2 cellular contexts compared by ENCODE assay signal in the genomic region with DNA sequence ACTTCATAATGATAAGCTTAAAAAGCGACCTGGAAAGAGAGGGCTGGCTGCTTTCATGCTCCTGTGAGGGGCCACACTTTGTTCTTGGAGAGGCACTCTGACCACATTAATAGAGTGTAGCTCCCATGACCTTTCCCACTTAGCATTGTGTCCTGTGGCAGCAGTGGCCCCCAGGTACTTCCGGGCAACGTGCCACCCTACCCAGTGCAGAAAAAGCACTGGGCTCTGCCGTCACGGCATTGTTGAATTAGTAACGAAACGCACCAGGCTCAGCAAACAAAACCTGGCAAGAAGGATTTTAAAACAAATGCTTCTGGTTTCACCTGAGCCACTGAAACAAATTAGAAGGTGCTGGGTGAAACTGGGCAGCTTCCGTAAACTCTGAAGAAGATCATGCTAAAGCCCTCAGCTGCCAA.
TF ChIP-seq lines count a peak whose summit lies in the region.

No MANE protein-coding gene starts in this region.

TF ChIP-seq in A549, 52 proteins besides CTCF, POLR2A, EP300 and RAD21 (continued from another document):
- TF ChIP-seq, protein P1, sequence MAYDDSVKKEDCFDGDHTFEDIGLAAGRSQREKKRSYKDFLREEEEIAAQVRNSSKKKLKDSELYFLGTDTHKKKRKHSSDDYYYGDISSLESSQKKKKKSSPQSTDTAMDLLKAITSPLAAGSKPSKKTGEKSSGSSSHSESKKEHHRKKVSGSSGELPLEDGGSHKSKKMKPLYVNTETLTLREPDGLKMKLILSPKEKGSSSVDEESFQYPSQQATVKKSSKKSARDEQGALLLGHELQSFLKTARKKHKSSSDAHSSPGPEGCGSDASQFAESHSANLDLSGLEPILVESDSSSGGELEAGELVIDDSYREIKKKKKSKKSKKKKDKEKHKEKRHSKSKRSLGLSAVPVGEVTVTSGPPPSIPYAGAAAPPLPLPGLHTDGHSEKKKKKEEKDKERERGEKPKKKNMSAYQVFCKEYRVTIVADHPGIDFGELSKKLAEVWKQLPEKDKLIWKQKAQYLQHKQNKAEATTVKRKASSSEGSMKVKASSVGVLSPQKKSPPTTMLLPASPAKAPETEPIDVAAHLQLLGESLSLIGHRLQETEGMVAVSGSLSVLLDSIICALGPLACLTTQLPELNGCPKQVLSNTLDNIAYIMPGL (CRISPR knock-in tag; IDR thresholded peaks at IDR 0.05; ENCODE audit: borderline replicate concordance) = no peak

TF ChIP-seq in WTC11, 78 proteins besides CTCF, POLR2A, EP300 and RAD21 (continued from another document):
- TF ChIP-seq, protein P2, sequence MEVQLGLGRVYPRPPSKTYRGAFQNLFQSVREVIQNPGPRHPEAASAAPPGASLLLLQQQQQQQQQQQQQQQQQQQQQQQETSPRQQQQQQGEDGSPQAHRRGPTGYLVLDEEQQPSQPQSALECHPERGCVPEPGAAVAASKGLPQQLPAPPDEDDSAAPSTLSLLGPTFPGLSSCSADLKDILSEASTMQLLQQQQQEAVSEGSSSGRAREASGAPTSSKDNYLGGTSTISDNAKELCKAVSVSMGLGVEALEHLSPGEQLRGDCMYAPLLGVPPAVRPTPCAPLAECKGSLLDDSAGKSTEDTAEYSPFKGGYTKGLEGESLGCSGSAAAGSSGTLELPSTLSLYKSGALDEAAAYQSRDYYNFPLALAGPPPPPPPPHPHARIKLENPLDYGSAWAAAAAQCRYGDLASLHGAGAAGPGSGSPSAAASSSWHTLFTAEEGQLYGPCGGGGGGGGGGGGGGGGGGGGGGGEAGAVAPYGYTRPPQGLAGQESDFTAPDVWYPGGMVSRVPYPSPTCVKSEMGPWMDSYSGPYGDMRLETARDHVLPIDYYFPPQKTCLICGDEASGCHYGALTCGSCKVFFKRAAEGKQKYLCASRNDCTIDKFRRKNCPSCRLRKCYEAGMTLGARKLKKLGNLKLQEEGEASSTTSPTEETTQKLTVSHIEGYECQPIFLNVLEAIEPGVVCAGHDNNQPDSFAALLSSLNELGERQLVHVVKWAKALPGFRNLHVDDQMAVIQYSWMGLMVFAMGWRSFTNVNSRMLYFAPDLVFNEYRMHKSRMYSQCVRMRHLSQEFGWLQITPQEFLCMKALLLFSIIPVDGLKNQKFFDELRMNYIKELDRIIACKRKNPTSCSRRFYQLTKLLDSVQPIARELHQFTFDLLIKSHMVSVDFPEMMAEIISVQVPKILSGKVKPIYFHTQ (CRISPR knock-in tag; IDR thresholded peaks at IDR 0.05) = no peak
- TF ChIP-seq, protein P3, sequence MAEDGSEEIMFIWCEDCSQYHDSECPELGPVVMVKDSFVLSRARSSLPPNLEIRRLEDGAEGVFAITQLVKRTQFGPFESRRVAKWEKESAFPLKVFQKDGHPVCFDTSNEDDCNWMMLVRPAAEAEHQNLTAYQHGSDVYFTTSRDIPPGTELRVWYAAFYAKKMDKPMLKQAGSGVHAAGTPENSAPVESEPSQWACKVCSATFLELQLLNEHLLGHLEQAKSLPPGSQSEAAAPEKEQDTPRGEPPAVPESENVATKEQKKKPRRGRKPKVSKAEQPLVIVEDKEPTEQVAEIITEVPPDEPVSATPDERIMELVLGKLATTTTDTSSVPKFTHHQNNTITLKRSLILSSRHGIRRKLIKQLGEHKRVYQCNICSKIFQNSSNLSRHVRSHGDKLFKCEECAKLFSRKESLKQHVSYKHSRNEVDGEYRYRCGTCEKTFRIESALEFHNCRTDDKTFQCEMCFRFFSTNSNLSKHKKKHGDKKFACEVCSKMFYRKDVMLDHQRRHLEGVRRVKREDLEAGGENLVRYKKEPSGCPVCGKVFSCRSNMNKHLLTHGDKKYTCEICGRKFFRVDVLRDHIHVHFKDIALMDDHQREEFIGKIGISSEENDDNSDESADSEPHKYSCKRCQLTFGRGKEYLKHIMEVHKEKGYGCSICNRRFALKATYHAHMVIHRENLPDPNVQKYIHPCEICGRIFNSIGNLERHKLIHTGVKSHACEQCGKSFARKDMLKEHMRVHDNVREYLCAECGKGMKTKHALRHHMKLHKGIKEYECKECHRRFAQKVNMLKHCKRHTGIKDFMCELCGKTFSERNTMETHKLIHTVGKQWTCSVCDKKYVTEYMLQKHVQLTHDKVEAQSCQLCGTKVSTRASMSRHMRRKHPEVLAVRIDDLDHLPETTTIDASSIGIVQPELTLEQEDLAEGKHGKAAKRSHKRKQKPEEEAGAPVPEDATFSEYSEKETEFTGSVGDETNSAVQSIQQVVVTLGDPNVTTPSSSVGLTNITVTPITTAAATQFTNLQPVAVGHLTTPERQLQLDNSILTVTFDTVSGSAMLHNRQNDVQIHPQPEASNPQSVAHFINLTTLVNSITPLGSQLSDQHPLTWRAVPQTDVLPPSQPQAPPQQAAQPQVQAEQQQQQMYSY (CRISPR knock-in tag; IDR thresholded peaks at IDR 0.05) = no peak
- no peak for TF ChIP-seq ZNF512 (CRISPR knock-in tag; IDR thresholded peaks at IDR 0.05; ENCODE audit: borderline replicate concordance)
TF ChIP-seq in WTC11: peak in this region for 0.
